In the genomic region with DNA sequence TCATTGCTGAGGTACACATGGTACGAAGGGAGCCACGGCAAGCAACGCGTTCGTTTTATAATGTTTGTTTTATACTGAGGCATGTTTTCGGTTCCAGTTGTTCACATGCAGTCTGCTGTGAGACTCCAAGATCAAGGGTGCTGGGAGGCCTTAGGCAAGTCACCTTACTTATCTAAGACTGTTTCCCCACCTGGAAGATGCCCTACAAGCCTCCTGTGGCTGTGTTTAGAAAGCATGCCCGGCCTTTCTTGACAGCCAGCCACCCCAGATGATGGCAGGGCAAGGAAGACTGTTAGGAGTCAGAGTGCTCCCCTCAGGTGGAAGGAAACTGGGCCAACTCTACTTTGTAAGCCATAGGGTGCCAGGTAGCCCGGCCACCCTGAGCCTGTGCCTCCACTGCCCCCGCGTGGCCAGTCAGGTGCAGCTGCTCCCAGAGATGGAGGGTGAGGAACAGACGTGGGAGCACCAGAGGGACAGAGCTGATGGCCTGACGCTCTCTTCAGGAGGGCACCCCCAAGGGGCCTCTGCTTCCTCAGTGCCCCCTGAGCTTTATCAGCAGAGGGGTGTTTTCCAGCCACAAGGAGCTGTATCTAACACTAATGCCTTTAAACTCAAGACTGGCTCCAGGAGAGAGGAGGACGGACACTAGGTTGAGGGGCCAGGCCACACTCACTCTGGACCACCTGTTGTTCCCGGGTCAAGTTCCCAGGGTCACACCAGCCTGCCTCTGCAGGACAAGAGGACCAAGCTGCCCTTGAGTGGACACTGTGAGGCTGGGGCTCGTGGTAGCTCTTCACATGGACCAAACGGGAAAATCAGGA, we compare ENCODE assay signal across 8 cellular contexts. TPM values are rescaled to one million over a fixed set of nuclear protein-coding genes. Genes with fewer than 3 reads are reported as not detected.
DNase-seq lines count a peak whose midpoint lies in the region; ATAC-seq and TF ChIP-seq lines count a peak whose summit lies in the region.

No MANE protein-coding gene starts in this region.

- H3K27me3 Mint-ChIP-seq in neural progenitor cell (ENCODE audit: insufficient read depth, low read depth), result peaks cover 12% of the 10 kb centered on the region

- peaks cover 21% of the 10 kb centered on the region for H3K79me2 ChIP-seq in neural progenitor cell (ENCODE audit: low read depth)

- TF ChIP-seq CTCF in AG04450 (IDR thresholded peaks at IDR 0.05; ENCODE audit: low read depth, low read length) (peak; percentile 77), GM20000 (IDR thresholded peaks at IDR 0.05; ENCODE audit: extremely low read depth, missing control alignments) (peak; percentile 96), neural progenitor cell (IDR thresholded peaks at IDR 0.05) (peak; percentile 78), tibial nerve (IDR thresholded peaks at IDR 0.05) (peak; percentile 46 to 89 (median 70))

- peaks cover 25 to 59% of the 10 kb centered on the region in 2 donors for H3K36me3 ChIP-seq in esophagus (ENCODE audit: control insufficient read depth in 2 of 2, insufficient read depth in 2 of 2, low read length in 1 of 2)
- H3K36me3 ChIP-seq in neural progenitor cell, result no peaks in the 10 kb centered on the region
- H3K36me3 ChIP-seq in tibial nerve, result peaks cover 0 to 58% (median 8%) of the 10 kb centered on the region in 3 donors

- TF ChIP-seq EP300 in tibial nerve (IDR thresholded peaks at IDR 0.05), result no peak

- no peak overlapping the region for H3K27ac Mint-ChIP-seq in neural progenitor cell

- CTCF ChIA-PET in AG04450 (lab: Charles Lee), result interaction anchor here (0.6 to 6.7 kb wide), 17 partner anchors 9 to 568 kb away, joined by 3 to 75 read pairs (median 5); a partner anchor contains a TSS

- POLR2A ChIA-PET in AG04450 (lab: Yijun Ruan, JAX), result interaction anchor here (1.2 kb wide), 1 partner anchor 8 kb away, joined by 5 read pairs; no protein-coding TSS in a partner anchor

- TF ChIP-seq POLR2A in tibial nerve (IDR thresholded peaks at IDR 0.05), result no peak

- no peak for ATAC-seq in GM19395 (IDR thresholded peaks at IDR 0.05; ENCODE audit: unreplicated experiment)

- H3K9ac ChIP-seq in neural progenitor cell, result no peak overlapping the region

- H3K4me3 Mint-ChIP-seq in neural progenitor cell, result peak overlapping the region; percentile 9

- no peaks in the 10 kb centered on the region for H3K9me3 Mint-ChIP-seq in neural progenitor cell

- peaks cover 20% of the 10 kb centered on the region for H3F3A ChIP-seq in neural progenitor cell (ENCODE audit: low read depth)

- H3K4me3 ChIP-seq in AG04450 (ENCODE audit: low read depth, low read length) (no peak overlapping the region), esophagus (ENCODE audit: low read depth in 1 of 2, low read length in 2 of 2) (no peak overlapping the region), neural progenitor cell (no peak overlapping the region), tibial nerve (no peak overlapping the region)

- H3K4me1 ChIP-seq in esophagus (ENCODE audit: control insufficient read depth in 2 of 2, insufficient read depth in 2 of 2, low read length in 1 of 2) (peaks cover 11 to 23% of the 10 kb centered on the region in 2 donors), neural progenitor cell (peaks cover 5% of the 10 kb centered on the region), tibial nerve (peaks cover 0 to 65% (median 25%) of the 10 kb centered on the region in 4 donors)

- DNase-seq in AG04450 (ENCODE audit: low read depth, low spot score), result no peak
- DNase-seq in GM20000 (ENCODE audit: low spot score), result peak; percentile 76
- DNase-seq in NOMO-1 treated with DMSO at 0.1 percent for 48 hours (lab: John Stamatoyannopoulos, UW; ENCODE audit: unreplicated experiment), result peak; percentile 55
- peak; percentile 60 for DNase-seq in activated T-cell treated with anti-CD3 and anti-CD28 coated beads for 4 hours
- peak; percentile 78 for DNase-seq in neural progenitor cell (ENCODE audit: low spot score)
- peak; percentile 50 to 53 for DNase-seq in tibial nerve (ENCODE audit: low spot score in 2 of 2)

- no peak overlapping the region for H3K27ac ChIP-seq in AG04450 (ENCODE audit: low read depth, low read length)
- H3K27ac ChIP-seq in esophagus (ENCODE audit: low read depth in 2 of 2, low read length in 1 of 2), result peak overlapping the region; percentile 41 to 67
- H3K27ac ChIP-seq in neural progenitor cell, result no peak overlapping the region
- peak overlapping the region in 2 of 4 donors; percentile 10 to 32 for H3K27ac ChIP-seq in tibial nerve

- H2AFZ ChIP-seq in neural progenitor cell (replicated peaks), result no peak overlapping the region

- WGBS in esophagus, 2 donors, result 45 to 49% methylated on average over 16 of the region's 16 CpGs
- 39 to 48% methylated on average over 14 to 16 of the region's 16 CpGs for WGBS in tibial nerve, 2 donors

- H3K4me1 Mint-ChIP-seq in neural progenitor cell, result peaks cover 13% of the 10 kb centered on the region

- H3K36me3 Mint-ChIP-seq in neural progenitor cell, result peaks cover 14% of the 10 kb centered on the region

- no peaks in the 10 kb centered on the region; the same call in 1 of the 2 replicates for H3K9me3 ChIP-seq in AG04450 (ENCODE audit: control insufficient read depth, insufficient read depth, low read length)
- H3K9me3 ChIP-seq in esophagus (ENCODE audit: control insufficient read depth in 2 of 2, insufficient read depth in 1 of 2, low read depth in 1 of 2, low read length in 1 of 2), result no peaks in the 10 kb centered on the region
- H3K9me3 ChIP-seq in neural progenitor cell (ENCODE audit: low read depth), result no peaks in the 10 kb centered on the region
- H3K9me3 ChIP-seq in tibial nerve, result no peaks in the 10 kb centered on the region

- peaks cover 12% of the 10 kb centered on the region for H4K20me1 ChIP-seq in neural progenitor cell (ENCODE audit: low read depth)

- H3K4me2 ChIP-seq in neural progenitor cell, result no peak overlapping the region

- H3K27me3 ChIP-seq in AG04450 (ENCODE audit: control insufficient read depth, insufficient read depth, low read length) (no peaks in the 10 kb centered on the region), esophagus (ENCODE audit: control insufficient read depth in 1 of 2, insufficient read depth in 2 of 2, low read length in 2 of 2) (no peaks in the 10 kb centered on the region), neural progenitor cell (no peaks in the 10 kb centered on the region), tibial nerve (no peaks in the 10 kb centered on the region)

RNA-seq across cellular contexts. Expression of a gene that starts 5.4 kb away (rescaled TPM):
- polyA plus RNA-seq in AG04450 (2011; rRNA removed) (33.6 and 37.3 TPM in 2 replicates), esophagus (10 to 100 TPM; 19.7 to 25.6 TPM)
- 53.9 and 68.9 TPM in 2 replicates for polyA minus RNA-seq in AG04450 (2011; rRNA and poly(A)+ RNA removed)
- total RNA-seq in neural progenitor cell (ENCODE audit: low replicate concordance) (68.9 and 75.3 TPM in 2 replicates), tibial nerve (10 to 100 TPM; 27.5 to 78.6 (median 43.2) TPM)

RNA-seq across cellular contexts. Expression of a gene that starts 22.3 kb away (rescaled TPM):
- 10.4 and 10.5 TPM in 2 replicates for polyA plus RNA-seq in AG04450 (2011; rRNA removed)
- 10.9 and 11.5 TPM in 2 replicates for polyA minus RNA-seq in AG04450 (2011; rRNA and poly(A)+ RNA removed)
- polyA plus RNA-seq in esophagus, result 100 to 1,000 TPM; 108 to 224 TPM
- 27.1 and 63.8 TPM in 2 replicates for total RNA-seq in neural progenitor cell (ENCODE audit: low replicate concordance)
- total RNA-seq in tibial nerve, result 10 to 100 TPM; 42.2 to 55.2 (median 53.0) TPM

RNA-seq across cellular contexts. Expression of a gene that starts 33.7 kb away (rescaled TPM):
- polyA plus RNA-seq in AG04450 (2011; rRNA removed), result 0.16 and 0.21 TPM in 2 replicates
- polyA minus RNA-seq in AG04450 (2011; rRNA and poly(A)+ RNA removed), result not detected in 2 replicates
- under 1 TPM; 0.66 to 0.86 TPM for polyA plus RNA-seq in esophagus
- total RNA-seq in neural progenitor cell (ENCODE audit: low replicate concordance), result 1.5 and 4.3 TPM in 2 replicates
- total RNA-seq in tibial nerve, result 1 to 10 TPM in 3 of 4 donors, under 1 TPM in 1; 0.87 to 4.4 (median 2.3) TPM

RNA-seq across cellular contexts. Expression of a gene that starts 58.0 kb away (rescaled TPM):
- not detected in 2 replicates for polyA plus RNA-seq in AG04450 (2011; rRNA removed)
- polyA minus RNA-seq in AG04450 (2011; rRNA and poly(A)+ RNA removed), result not detected in 2 replicates
- polyA plus RNA-seq in esophagus, result under 1 TPM; 0.04 to 0.14 TPM
- not detected in 2 replicates for total RNA-seq in neural progenitor cell (ENCODE audit: low replicate concordance)
- 1 to 10 TPM in 1 of 4 donors, not detected in 3; 2.1 TPM for total RNA-seq in tibial nerve

Comparison
In these comparisons a context has a peak if more than half of its experiments do, and no peak if none do; other contexts are left out.
1. H3K27ac ChIP-seq: peak in esophagus (2 of 2); none in AG04450 (single experiment) and neural progenitor cell (single experiment).
2. Peak in every context shown above with its lines, with median percentiles within 50 percentile points of each other: CTCF ChIP-seq.